Comparison of ENCODE assay signal across 19 cellular contexts in genomic region chr1:26894263-26894662, GRCh38. TPM values are rescaled to one million over a fixed set of nuclear protein-coding genes. Genes with fewer than 3 reads are reported as not detected.
"Had no signal": no experiment of that assay in that cellular context is flagged by ENCODE, and none has a peak within 500 bp of the region (broad histone marks: within the 10 kb centered on the region; RNA-seq: fewer than 3 reads in every experiment).

No MANE protein-coding gene starts in this region.

- H3K9me3 Mint-ChIP-seq: natural killer cell, T-cell had no signal

- ATAC-seq: natural killer cell, T-cell had no signal

- H3K27ac Mint-ChIP-seq: natural killer cell, T-cell had no signal

- H3K27me3 ChIP-seq: brain microvascular endothelial cell, esophagus muscularis mucosa, thyroid gland, vagina had no signal

- H3K27ac ChIP-seq: brain microvascular endothelial cell, esophagus muscularis mucosa, thyroid gland, vagina had no signal

- H3K27me3 Mint-ChIP-seq: T-cell had no signal

- DNase-seq: activated CD4-positive, alpha-beta T cell treated with anti-CD3 and anti-CD28 coated beads for 1 hour; activated CD4-positive, alpha-beta T cell treated with anti-CD3 and anti-CD28 coated beads, Interleukin-2, amount 50 U/mL, for 48 hours; activated naive CD4-positive, alpha-beta T cell; amniotic stem cell; brain microvascular endothelial cell; dermis blood vessel endothelial cell; natural killer cell; stimulated activated CD4-positive, alpha-beta T cell treated with anti-CD3 and anti-CD28 coated beads, Interleukin-4, amount 100 ng/mL, for 1 hour; stimulated activated CD8-positive, alpha-beta memory T cell treated with anti-CD3 and anti-CD28 coated beads, Interleukin-4, amount 100 ng/mL, for 48 hours; T-cell; T1000; thyroid gland had no signal

- H3K4me3 ChIP-seq: esophagus muscularis mucosa, thyroid gland, vagina had no signal

- H3K9me3 ChIP-seq: esophagus muscularis mucosa, thyroid gland, vagina had no signal

- H3K4me3 Mint-ChIP-seq: T-cell had no signal

RNA-seq across cellular contexts. Expression of gene NR0B2, which starts 19.5 kb away (rescaled TPM):
- total RNA-seq: cerebellum, dermis blood vessel endothelial cell, esophagus muscularis mucosa, fibroblast of villous mesenchyme, lung microvascular endothelial cell, natural killer cell, omental fat pad, renal cortical epithelial cell, T-cell, thyroid gland, vagina had no signal

RNA-seq across cellular contexts. Expression of gene SFN, which starts 31.3 kb away (rescaled TPM):
- total RNA-seq: cerebellum, lung microvascular endothelial cell had no signal
